In genomic region chr12:113862570-113863454, GRCh38 we compare ENCODE assay signal across 9 cellular contexts.
A peak's percentile ranks its signal among the peaks of the same experiment; 100 is the strongest.
DNase-seq lines count a peak whose midpoint lies in the region; ATAC-seq and TF ChIP-seq lines count a peak whose summit lies in the region.
"Had no signal": no experiment of that assay in that cellular context is flagged by ENCODE, and none has a peak within 500 bp of the region (broad histone marks: within the 10 kb centered on the region; RNA-seq: fewer than 3 reads in every experiment).

No MANE protein-coding gene starts in this region.

- DNase-seq in activated CD4-positive, alpha-beta T cell treated with anti-CD3 and anti-CD28 coated beads for 36 hours = no peak
- DNase-seq in activated CD4-positive, alpha-beta T cell treated with anti-CD3 and anti-CD28 coated beads, Interleukin-2, amount 50 U/mL, for 48 hours = no peak
- DNase-seq in OCI-M1 (lab: John Stamatoyannopoulos, UW) (peak; percentile 61), epithelial cell of esophagus (ENCODE audit: low read depth) (peak; percentile 30), NCI-H2196 treated with DMSO at 0.1 percent for 48 hours (lab: John Stamatoyannopoulos, UW; ENCODE audit: unreplicated experiment) (no peak)
- DNase-seq: C1 segment of cervical spinal cord had no signal

- H3K9me3 Mint-ChIP-seq in activated CD4-positive, alpha-beta T cell treated with anti-CD3 and anti-CD28 coated beads for 36 hours (ENCODE audit: low read depth) = no peaks in the 10 kb centered on the region
- no peaks in the 10 kb centered on the region for H3K9me3 Mint-ChIP-seq in stimulated activated memory B cell treated with anti-CD40 and anti-IgM and Interleukin-4, amounts not matched to agents 10 μg/mL and 1 μg/mL and 100 μg/mL, for 72 hours

- intact Hi-C loops in activated CD4-positive, alpha-beta T cell treated with anti-CD3 and anti-CD28 coated beads for 36 hours (cut with DNase I, micrococcal nuclease) = no loop called here

- TF ChIP-seq CTCF in epithelial cell of esophagus (IDR thresholded peaks at IDR 0.05; ENCODE audit: insufficient read depth, low read depth, low read length, missing control alignments) = no peak

- no peak overlapping the region for H3K4me3 ChIP-seq in epithelial cell of esophagus (ENCODE audit: low read length)

- H3K4me3 Mint-ChIP-seq in activated CD4-positive, alpha-beta T cell treated with anti-CD3 and anti-CD28 coated beads for 36 hours = no peak overlapping the region
- H3K4me3 Mint-ChIP-seq in stimulated activated memory B cell treated with anti-CD40 and anti-IgM and Interleukin-4, amounts not matched to agents 10 μg/mL and 1 μg/mL and 100 μg/mL, for 72 hours = peak overlapping the region; percentile 43

- peaks cover 17% of the 10 kb centered on the region for H3K4me1 Mint-ChIP-seq in activated CD4-positive, alpha-beta T cell treated with anti-CD3 and anti-CD28 coated beads for 36 hours
- H3K4me1 Mint-ChIP-seq in stimulated activated memory B cell treated with anti-CD40 and anti-IgM and Interleukin-4, amounts not matched to agents 10 μg/mL and 1 μg/mL and 100 μg/mL, for 72 hours = peaks cover 46% of the 10 kb centered on the region

- peaks cover 19% of the 10 kb centered on the region for H3K36me3 Mint-ChIP-seq in activated CD4-positive, alpha-beta T cell treated with anti-CD3 and anti-CD28 coated beads for 36 hours (ENCODE audit: low read depth)
- H3K36me3 Mint-ChIP-seq in stimulated activated memory B cell treated with anti-CD40 and anti-IgM and Interleukin-4, amounts not matched to agents 10 μg/mL and 1 μg/mL and 100 μg/mL, for 72 hours = peaks cover 53% of the 10 kb centered on the region

- no peaks in the 10 kb centered on the region for H3K27me3 Mint-ChIP-seq in activated CD4-positive, alpha-beta T cell treated with anti-CD3 and anti-CD28 coated beads for 36 hours
- H3K27me3 Mint-ChIP-seq in stimulated activated memory B cell treated with anti-CD40 and anti-IgM and Interleukin-4, amounts not matched to agents 10 μg/mL and 1 μg/mL and 100 μg/mL, for 72 hours = no peaks in the 10 kb centered on the region

- POLR2A ChIA-PET in activated CD4-positive, alpha-beta T cell treated with anti-CD3 and anti-CD28 coated beads for 36 hours (lab: Charles Lee) = no interaction called here

- H3K27ac Mint-ChIP-seq in activated CD4-positive, alpha-beta T cell treated with anti-CD3 and anti-CD28 coated beads for 36 hours = no peak overlapping the region
- peak overlapping the region; percentile 58 for H3K27ac Mint-ChIP-seq in stimulated activated memory B cell treated with anti-CD40 and anti-IgM and Interleukin-4, amounts not matched to agents 10 μg/mL and 1 μg/mL and 100 μg/mL, for 72 hours

- CTCF ChIA-PET in activated CD4-positive, alpha-beta T cell treated with anti-CD3 and anti-CD28 coated beads for 36 hours (lab: Charles Lee) = no interaction called here

- ATAC-seq in activated CD4-positive, alpha-beta T cell treated with anti-CD3 and anti-CD28 coated beads for 36 hours = peak; percentile 26
- ATAC-seq in stimulated activated memory B cell treated with anti-CD40 and anti-IgM and Interleukin-4, amounts not matched to agents 10 μg/mL and 1 μg/mL and 100 μg/mL, for 72 hours = peak; percentile 89
- ATAC-seq in GM21381 (IDR thresholded peaks at IDR 0.05; ENCODE audit: unreplicated experiment) (no peak), HG03457 (IDR thresholded peaks at IDR 0.05; ENCODE audit: unreplicated experiment) (no peak)

Comparison
In these comparisons a context has a peak if more than half of its experiments do, and no peak if none do; other contexts are left out.
1. ATAC-seq: peak in activated CD4-positive, alpha-beta T cell treated with anti-CD3 and anti-CD28 coated beads for 36 hours (single experiment) and stimulated activated memory B cell treated with anti-CD40 and anti-IgM and Interleukin-4, amounts not matched to agents 10 μg/mL and 1 μg/mL and 100 μg/mL, for 72 hours (single experiment); none in GM21381 (single experiment) and HG03457 (single experiment).
2. DNase-seq: peak in OCI-M1 (single experiment) and epithelial cell of esophagus (single experiment); none in activated CD4-positive, alpha-beta T cell treated with anti-CD3 and anti-CD28 coated beads for 36 hours (single experiment), activated CD4-positive, alpha-beta T cell treated with anti-CD3 and anti-CD28 coated beads, Interleukin-2, amount 50 U/mL, for 48 hours (0 of 2) and NCI-H2196 treated with DMSO at 0.1 percent for 48 hours (single experiment).